In the genomic region with DNA sequence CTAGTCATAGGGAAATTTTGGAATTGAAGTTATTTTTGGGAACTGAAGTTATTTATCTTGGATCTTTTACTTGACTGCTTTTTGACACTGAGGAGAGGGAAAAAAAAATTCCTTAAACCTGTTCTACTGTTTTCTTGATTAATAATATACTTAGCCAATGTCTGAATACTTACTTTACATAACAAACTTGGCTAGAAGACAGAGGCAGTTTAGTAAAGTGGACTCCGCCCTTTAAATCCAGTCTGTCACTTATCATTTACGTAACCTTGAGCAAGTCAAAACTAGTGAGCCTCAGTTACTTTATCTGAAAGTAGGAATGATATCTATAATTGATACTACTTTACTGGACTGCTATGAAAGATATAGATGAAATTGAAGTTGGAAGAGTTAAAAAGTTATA, we compare ENCODE assay signal across 1 cellular context.
TF ChIP-seq lines count a peak whose summit lies in the region.

No MANE protein-coding gene starts in this region.

TF ChIP-seq in HepG2, 621 proteins besides CTCF, POLR2A, EP300 and RAD21 (continued from another document):
- TF ChIP-seq MNT (IDR thresholded peaks at IDR 0.05) = no peak
- TF ChIP-seq HMG20A (CRISPR knock-in tag; IDR thresholded peaks at IDR 0.05; ENCODE audit: borderline replicate concordance) = no peak
- no peak for TF ChIP-seq KDM5A (IDR thresholded peaks at IDR 0.05; ENCODE audit: borderline replicate concordance, low read length)
- TF ChIP-seq SPEN (CRISPR knock-in tag; IDR thresholded peaks at IDR 0.05; ENCODE audit: low read depth) = no peak
- TF ChIP-seq ZNF225 (CRISPR knock-in tag; IDR thresholded peaks at IDR 0.05) = no peak
- no peak for TF ChIP-seq LCORL (IDR thresholded peaks at IDR 0.05)
- TF ChIP-seq LCORL (CRISPR knock-in tag; IDR thresholded peaks at IDR 0.05) = no peak
- TF ChIP-seq ATAD3A (CRISPR knock-in tag; IDR thresholded peaks at IDR 0.05) = no peak
- no peak for TF ChIP-seq ONECUT2 (CRISPR knock-in tag; IDR thresholded peaks at IDR 0.05)
- no peak for TF ChIP-seq ZNF550 (CRISPR knock-in tag; IDR thresholded peaks at IDR 0.05; ENCODE audit: borderline replicate concordance)
TF ChIP-seq in HepG2: peak in this region for 0.
